In the genomic region with DNA sequence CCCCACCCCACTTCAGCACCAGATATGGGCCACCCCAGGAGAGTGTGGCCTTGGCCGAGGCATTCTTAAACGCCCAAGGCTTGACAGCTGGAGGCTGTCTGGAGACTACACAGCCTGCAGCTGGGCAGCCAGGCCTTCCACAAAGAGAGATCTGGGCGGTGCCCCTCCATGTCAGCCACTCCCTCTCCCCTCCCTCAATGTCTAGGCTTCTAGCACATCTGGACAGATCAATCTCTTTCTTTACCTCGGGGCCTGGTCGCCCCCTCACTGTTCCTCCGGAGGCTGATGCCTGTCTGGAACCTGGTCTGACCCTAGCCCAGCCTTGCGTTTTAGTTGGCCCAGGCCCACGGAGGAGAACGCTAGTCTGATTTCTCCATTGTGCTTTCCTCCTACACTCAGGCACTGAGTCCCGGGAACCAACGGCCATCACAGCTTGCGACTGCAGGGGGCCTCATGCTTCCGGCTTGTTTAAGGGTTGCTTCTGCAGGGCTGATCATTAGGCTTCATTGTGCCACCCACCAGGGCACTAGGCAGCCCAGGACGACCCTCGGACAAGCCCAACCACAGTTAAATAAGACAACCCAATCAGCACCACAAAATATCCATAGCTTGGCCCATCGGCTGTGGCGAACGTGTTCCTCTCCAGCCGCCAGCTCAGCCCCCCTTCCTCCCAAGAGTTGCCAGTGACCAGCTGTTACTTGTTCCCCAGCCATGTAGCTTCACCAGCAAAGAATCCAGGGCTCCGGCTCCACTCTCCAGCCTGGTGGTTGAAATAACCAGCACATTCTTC, we compare ENCODE assay signal across 1 cellular context.
TF ChIP-seq lines count a peak whose summit lies in the region.

No MANE protein-coding gene starts in this region.

TF ChIP-seq in WTC11, 78 proteins besides CTCF, POLR2A, EP300 and RAD21 (continued from another document):
- no peak for TF ChIP-seq ARID4B (CRISPR knock-in tag; IDR thresholded peaks at IDR 0.05; ENCODE audit: borderline replicate concordance)
- no peak for TF ChIP-seq TEAD4 (CRISPR knock-in tag; IDR thresholded peaks at IDR 0.05)
